25 cellular contexts compared by ENCODE assay signal in the genomic region with DNA sequence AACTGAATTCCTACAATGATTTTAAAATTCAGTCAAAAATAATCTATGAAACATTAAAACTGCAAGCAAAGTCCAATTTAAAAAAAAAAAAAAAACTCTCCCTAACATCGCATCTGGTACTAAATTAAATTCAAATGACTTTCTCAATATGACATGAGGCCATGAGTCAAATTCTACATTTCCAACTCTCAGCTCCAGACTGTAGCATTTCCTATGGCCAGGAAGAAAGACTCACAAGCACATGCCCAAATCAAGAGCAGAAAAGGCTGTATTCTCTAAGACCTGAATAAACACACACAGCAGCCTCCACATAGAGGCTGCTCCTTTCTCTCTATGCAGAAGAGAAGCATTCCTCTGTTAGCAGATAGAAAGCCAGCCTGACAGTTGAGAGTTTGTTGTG.
"Had no signal": no experiment of that assay in that cellular context is flagged by ENCODE, and none has a peak within 500 bp of the region (broad histone marks: within the 10 kb centered on the region; RNA-seq: fewer than 3 reads in every experiment).

No MANE protein-coding gene starts in this region.

- H3K27me3 ChIP-seq: dorsolateral prefrontal cortex, gastroesophageal sphincter, heart left ventricle, hepatocyte, ovary, sigmoid colon, stomach, thyroid gland, vagina had no signal

- H3K9me3 Mint-ChIP-seq: nephron had no signal

- H3K27me3 Mint-ChIP-seq: naive thymus-derived CD4-positive, alpha-beta T cell had no signal

- H3K4me3 ChIP-seq: dorsolateral prefrontal cortex, gastroesophageal sphincter, heart left ventricle, hepatocyte, lung, ovary, psoas muscle, sigmoid colon, stomach, thyroid gland, vagina had no signal

- H3K9me3 ChIP-seq: gastroesophageal sphincter, heart left ventricle, ovary, psoas muscle, sigmoid colon, stomach, thyroid gland, vagina had no signal

- DNase-seq: cortex of kidney; dorsolateral prefrontal cortex; effector CD4-positive, alpha-beta T cell; heart left ventricle; kidney; midbrain; naive thymus-derived CD4-positive, alpha-beta T cell; occipital lobe; ovary; posterior cingulate gyrus; psoas muscle; right cardiac atrium; sigmoid colon; stimulated activated CD4-positive, alpha-beta T cell treated with anti-CD3 and anti-CD28 coated beads, Interleukin-2, amount 100 ng/mL, for 24 hours; stimulated activated CD4-positive, alpha-beta T cell treated with anti-CD3 and anti-CD28 coated beads, Interleukin-4, amount 100 ng/mL, for 24 hours; stimulated activated naive CD4-positive, alpha-beta T cell treated with Interleukin-2 at 50 U/mL for 16 hours; stomach; thyroid gland had no signal

- H3K4me1 ChIP-seq: gastroesophageal sphincter, heart left ventricle, psoas muscle, sigmoid colon, stomach, thyroid gland, vagina had no signal

- H3K36me3 Mint-ChIP-seq: naive thymus-derived CD4-positive, alpha-beta T cell; stimulated activated effector memory CD8-positive, alpha-beta T cell treated with anti-CD3 and anti-CD28 coated beads, Interleukin-12 subunit alpha, Interleukin-12 subunit beta, amount 100 ng/mL, for 72 hours had no signal

- H3K4me2 ChIP-seq: hepatocyte had no signal

- H2AFZ ChIP-seq: hepatocyte had no signal

- H3K27ac ChIP-seq: dorsolateral prefrontal cortex, gastroesophageal sphincter, heart left ventricle, hepatocyte, ovary, psoas muscle, sigmoid colon, stomach, thyroid gland, vagina had no signal

- ATAC-seq: gastroesophageal sphincter; heart left ventricle; left lobe of liver; naive thymus-derived CD4-positive, alpha-beta T cell; psoas muscle; right cardiac atrium; stimulated activated effector memory CD8-positive, alpha-beta T cell treated with anti-CD3 and anti-CD28 coated beads, Interleukin-12 subunit alpha, Interleukin-12 subunit beta, amount 100 ng/mL, for 72 hours had no signal

- H3K79me2 ChIP-seq: hepatocyte had no signal

- H3K27ac Mint-ChIP-seq: naive thymus-derived CD4-positive, alpha-beta T cell; nephron; stimulated activated effector memory CD8-positive, alpha-beta T cell treated with anti-CD3 and anti-CD28 coated beads, Interleukin-12 subunit alpha, Interleukin-12 subunit beta, amount 100 ng/mL, for 72 hours had no signal

- H3K4me3 Mint-ChIP-seq: naive thymus-derived CD4-positive, alpha-beta T cell; nephron; stimulated activated effector memory CD8-positive, alpha-beta T cell treated with anti-CD3 and anti-CD28 coated beads, Interleukin-12 subunit alpha, Interleukin-12 subunit beta, amount 100 ng/mL, for 72 hours had no signal

- H3K36me3 ChIP-seq: gastroesophageal sphincter, heart left ventricle, ovary, sigmoid colon, stomach, thyroid gland, vagina had no signal

- H3K4me1 Mint-ChIP-seq: naive thymus-derived CD4-positive, alpha-beta T cell; stimulated activated effector memory CD8-positive, alpha-beta T cell treated with anti-CD3 and anti-CD28 coated beads, Interleukin-12 subunit alpha, Interleukin-12 subunit beta, amount 100 ng/mL, for 72 hours had no signal
